ENCODE assay signal across 1 cellular context in the genomic region with DNA sequence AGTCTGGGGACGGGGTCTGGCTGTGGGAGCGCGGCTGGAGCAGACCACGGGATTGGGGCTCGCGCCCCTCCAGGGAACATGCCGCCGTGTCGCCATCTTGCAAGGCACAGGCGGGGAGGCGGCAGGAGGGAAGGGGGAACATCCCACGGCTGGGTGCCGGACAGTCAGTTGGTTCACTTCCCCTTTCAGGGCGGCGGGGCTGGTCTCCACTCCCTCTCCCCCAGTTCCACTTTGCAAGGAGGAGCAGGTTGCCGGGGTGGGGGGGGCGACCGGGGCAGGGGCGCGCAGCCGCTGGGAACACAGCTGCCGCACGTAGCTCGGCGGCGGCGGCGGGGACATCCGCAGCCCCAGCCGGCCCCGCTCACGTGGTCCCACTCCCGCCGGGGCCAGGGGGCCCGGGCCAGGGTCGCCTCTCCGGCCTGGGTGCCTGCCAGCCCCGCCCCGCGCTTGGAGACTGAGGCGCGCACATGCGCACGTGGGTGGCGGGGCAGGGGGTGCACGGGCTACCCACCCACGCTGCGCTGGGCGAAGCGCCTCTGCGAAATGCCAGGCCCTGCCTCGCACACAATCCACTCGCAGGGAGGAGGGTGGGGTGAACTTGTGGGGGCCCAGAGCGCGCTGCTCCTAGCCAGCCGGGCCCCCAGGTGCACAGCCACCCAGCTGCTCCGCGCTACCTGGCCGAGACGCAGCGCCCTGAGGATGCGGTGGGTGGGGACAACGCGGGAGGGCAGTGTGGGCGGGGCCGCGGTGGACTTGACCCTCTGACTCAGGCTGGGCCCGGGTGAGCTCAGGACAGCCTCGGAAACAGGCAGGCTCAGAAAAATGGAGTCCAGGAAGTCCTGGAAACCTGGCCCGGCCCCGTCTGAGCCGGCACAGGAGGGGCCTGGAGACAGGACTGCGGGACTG.
TF ChIP-seq lines count a peak whose summit lies in the region.

No MANE protein-coding gene starts in this region.

TF ChIP-seq in GM12878, 131 proteins besides CTCF, POLR2A, EP300 and RAD21 (continues in another document):
- TF ChIP-seq KLF5 (IDR thresholded peaks at IDR 0.05; ENCODE audit: partially characterized antibody) (no peak), NR2C1 (IDR thresholded peaks at IDR 0.05) (no peak), NRF1 (conservative IDR thresholded peaks at IDR 0.05; ENCODE audit: low read depth, low read length) (peak; percentile 42), MXI1 (IDR thresholded peaks at IDR 0.05; ENCODE audit: low read depth, low read length) (peak; percentile 46), GATAD2B (conservative IDR thresholded peaks at IDR 0.05; ENCODE audit: low read depth) (peak; percentile 90), TARDBP (IDR thresholded peaks at IDR 0.05; ENCODE audit: borderline replicate concordance) (no peak), CEBPB (IDR thresholded peaks at IDR 0.05; ENCODE audit: borderline replicate concordance in 1 of 2, low read depth in 2 of 2, low read length in 2 of 2) (no peak), DPF2 (IDR thresholded peaks at IDR 0.05) (peak; percentile 84), RELA (IDR thresholded peaks at IDR 0.05; ENCODE audit: borderline replicate concordance, partially characterized antibody) (peak; percentile 52), TCF12 (IDR thresholded peaks at IDR 0.05; ENCODE audit: low read depth, low read length) (0 out of 2 replicates have a peak, but pooled peaks have one; percentile 36), POLR2AphosphoS2 (IDR thresholded peaks at IDR 0.05; ENCODE audit: low read depth, low read length) (peak; percentile 32; the same call in 1 of the 2 replicates), FOXM1 (IDR thresholded peaks at IDR 0.05; ENCODE audit: low read depth, low read length) (no peak), ZNF217 (IDR thresholded peaks at IDR 0.05) (peak; percentile 61; the same call in 1 of the 2 replicates), RBBP5 (conservative IDR thresholded peaks at IDR 0.05) (no peak), CHD2 (IDR thresholded peaks at IDR 0.05; ENCODE audit: borderline replicate concordance, low read depth, low read length) (0 out of 2 replicates have a peak, but pooled peaks have one; percentile 11), FOS (IDR thresholded peaks at IDR 0.05; ENCODE audit: borderline replicate concordance, extremely low read depth, insufficient read length) (no peak), IKZF1 (conservative IDR thresholded peaks at IDR 0.05) (peak; percentile 68), EGR1 (IDR thresholded peaks at IDR 0.05; ENCODE audit: borderline replicate concordance in 1 of 2, low read depth in 2 of 2, low read length in 2 of 2) (peak in 1 of 2 experiments; percentile 89; a peak in 2 of 3 replicates), PML (IDR thresholded peaks at IDR 0.05; ENCODE audit: low read length) (no peak), LARP7 (IDR thresholded peaks at IDR 0.05) (peak; percentile 66), ETV6 (conservative IDR thresholded peaks at IDR 0.05 in 1 of 2, IDR thresholded peaks at IDR 0.05 in 1 of 2; ENCODE audit: borderline replicate concordance in 1 of 2, low read depth in 1 of 2) (no peak), SIN3A (IDR thresholded peaks at IDR 0.05; ENCODE audit: low read depth, low read length) (peak; percentile 35; the same call in 1 of the 2 replicates), BHLHE40 (IDR thresholded peaks at IDR 0.05; ENCODE audit: borderline replicate concordance in 1 of 2, low read depth in 2 of 2, low read length in 1 of 2) (peak; percentile 62 to 94; a peak in 3 of 4 replicates), RUNX3 (IDR thresholded peaks at IDR 0.05; ENCODE audit: low read length) (no peak), JUND (IDR thresholded peaks at IDR 0.05; ENCODE audit: low read depth, low read length) (no peak), MEF2A (IDR thresholded peaks at IDR 0.05; ENCODE audit: insufficient read depth, low read depth, low read length) (no peak), SPI1 (IDR thresholded peaks at IDR 0.05; ENCODE audit: borderline replicate concordance, insufficient read depth, low read depth, low read length) (peak; percentile 95), TCF3 (IDR thresholded peaks at IDR 0.05; ENCODE audit: borderline replicate concordance, insufficient read depth, low read depth, low read length) (peak; percentile 51; the same call in 1 of the 2 replicates), ZNF622 (IDR thresholded peaks at IDR 0.05) (no peak), POLR2AphosphoS5 (IDR thresholded peaks at IDR 0.05; ENCODE audit: low read length) (peak; percentile 48; the same call in 1 of the 2 replicates), BACH1 (IDR thresholded peaks at IDR 0.05; ENCODE audit: borderline replicate concordance) (peak; percentile 84), NR2F1 (conservative IDR thresholded peaks at IDR 0.05) (peak; percentile 51; the same call in 1 of the 2 replicates), ESRRA (IDR thresholded peaks at IDR 0.05; ENCODE audit: low read length) (no peak), IKZF2 (IDR thresholded peaks at IDR 0.05) (peak; percentile 22 to 40; a peak in 1 of 4 replicates)
- TF ChIP-seq, protein P1, sequence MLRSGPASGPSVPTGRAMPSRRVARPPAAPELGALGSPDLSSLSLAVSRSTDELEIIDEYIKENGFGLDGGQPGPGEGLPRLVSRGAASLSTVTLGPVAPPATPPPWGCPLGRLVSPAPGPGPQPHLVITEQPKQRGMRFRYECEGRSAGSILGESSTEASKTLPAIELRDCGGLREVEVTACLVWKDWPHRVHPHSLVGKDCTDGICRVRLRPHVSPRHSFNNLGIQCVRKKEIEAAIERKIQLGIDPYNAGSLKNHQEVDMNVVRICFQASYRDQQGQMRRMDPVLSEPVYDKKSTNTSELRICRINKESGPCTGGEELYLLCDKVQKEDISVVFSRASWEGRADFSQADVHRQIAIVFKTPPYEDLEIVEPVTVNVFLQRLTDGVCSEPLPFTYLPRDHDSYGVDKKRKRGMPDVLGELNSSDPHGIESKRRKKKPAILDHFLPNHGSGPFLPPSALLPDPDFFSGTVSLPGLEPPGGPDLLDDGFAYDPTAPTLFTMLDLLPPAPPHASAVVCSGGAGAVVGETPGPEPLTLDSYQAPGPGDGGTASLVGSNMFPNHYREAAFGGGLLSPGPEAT (IDR thresholded peaks at IDR 0.05; ENCODE audit: low read depth) = 0 out of 2 replicates have a peak, but pooled peaks have one; percentile 7
- TF ChIP-seq, protein P2, sequence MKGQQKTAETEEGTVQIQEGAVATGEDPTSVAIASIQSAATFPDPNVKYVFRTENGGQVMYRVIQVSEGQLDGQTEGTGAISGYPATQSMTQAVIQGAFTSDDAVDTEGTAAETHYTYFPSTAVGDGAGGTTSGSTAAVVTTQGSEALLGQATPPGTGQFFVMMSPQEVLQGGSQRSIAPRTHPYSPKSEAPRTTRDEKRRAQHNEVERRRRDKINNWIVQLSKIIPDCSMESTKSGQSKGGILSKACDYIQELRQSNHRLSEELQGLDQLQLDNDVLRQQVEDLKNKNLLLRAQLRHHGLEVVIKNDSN (IDR thresholded peaks at IDR 0.05; ENCODE audit: borderline replicate concordance, extremely low read length, insufficient read depth, low read depth, low read length) = peak; percentile 60
- TF ChIP-seq, protein P3, sequence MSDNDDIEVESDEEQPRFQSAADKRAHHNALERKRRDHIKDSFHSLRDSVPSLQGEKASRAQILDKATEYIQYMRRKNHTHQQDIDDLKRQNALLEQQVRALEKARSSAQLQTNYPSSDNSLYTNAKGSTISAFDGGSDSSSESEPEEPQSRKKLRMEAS (IDR thresholded peaks at IDR 0.05; ENCODE audit: low read depth, low read length) = peak; percentile 73; the same call in 1 of the 2 replicates
- TF ChIP-seq, protein P4, sequence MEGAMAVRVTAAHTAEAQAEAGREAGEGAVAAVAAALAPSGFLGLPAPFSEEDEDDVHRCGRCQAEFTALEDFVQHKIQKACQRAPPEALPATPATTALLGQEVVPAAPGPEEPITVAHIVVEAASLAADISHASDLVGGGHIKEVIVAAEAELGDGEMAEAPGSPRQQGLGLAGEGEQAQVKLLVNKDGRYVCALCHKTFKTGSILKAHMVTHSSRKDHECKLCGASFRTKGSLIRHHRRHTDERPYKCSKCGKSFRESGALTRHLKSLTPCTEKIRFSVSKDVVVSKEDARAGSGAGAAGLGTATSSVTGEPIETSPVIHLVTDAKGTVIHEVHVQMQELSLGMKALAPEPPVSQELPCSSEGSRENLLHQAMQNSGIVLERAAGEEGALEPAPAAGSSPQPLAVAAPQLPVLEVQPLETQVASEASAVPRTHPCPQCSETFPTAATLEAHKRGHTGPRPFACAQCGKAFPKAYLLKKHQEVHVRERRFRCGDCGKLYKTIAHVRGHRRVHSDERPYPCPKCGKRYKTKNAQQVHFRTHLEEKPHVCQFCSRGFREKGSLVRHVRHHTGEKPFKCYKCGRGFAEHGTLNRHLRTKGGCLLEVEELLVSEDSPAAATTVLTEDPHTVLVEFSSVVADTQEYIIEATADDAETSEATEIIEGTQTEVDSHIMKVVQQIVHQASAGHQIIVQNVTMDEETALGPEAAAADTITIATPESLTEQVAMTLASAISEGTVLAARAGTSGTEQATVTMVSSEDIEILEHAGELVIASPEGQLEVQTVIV (IDR thresholded peaks at IDR 0.05; ENCODE audit: borderline replicate concordance, partially characterized antibody) = no peak
- TF ChIP-seq, protein P5, sequence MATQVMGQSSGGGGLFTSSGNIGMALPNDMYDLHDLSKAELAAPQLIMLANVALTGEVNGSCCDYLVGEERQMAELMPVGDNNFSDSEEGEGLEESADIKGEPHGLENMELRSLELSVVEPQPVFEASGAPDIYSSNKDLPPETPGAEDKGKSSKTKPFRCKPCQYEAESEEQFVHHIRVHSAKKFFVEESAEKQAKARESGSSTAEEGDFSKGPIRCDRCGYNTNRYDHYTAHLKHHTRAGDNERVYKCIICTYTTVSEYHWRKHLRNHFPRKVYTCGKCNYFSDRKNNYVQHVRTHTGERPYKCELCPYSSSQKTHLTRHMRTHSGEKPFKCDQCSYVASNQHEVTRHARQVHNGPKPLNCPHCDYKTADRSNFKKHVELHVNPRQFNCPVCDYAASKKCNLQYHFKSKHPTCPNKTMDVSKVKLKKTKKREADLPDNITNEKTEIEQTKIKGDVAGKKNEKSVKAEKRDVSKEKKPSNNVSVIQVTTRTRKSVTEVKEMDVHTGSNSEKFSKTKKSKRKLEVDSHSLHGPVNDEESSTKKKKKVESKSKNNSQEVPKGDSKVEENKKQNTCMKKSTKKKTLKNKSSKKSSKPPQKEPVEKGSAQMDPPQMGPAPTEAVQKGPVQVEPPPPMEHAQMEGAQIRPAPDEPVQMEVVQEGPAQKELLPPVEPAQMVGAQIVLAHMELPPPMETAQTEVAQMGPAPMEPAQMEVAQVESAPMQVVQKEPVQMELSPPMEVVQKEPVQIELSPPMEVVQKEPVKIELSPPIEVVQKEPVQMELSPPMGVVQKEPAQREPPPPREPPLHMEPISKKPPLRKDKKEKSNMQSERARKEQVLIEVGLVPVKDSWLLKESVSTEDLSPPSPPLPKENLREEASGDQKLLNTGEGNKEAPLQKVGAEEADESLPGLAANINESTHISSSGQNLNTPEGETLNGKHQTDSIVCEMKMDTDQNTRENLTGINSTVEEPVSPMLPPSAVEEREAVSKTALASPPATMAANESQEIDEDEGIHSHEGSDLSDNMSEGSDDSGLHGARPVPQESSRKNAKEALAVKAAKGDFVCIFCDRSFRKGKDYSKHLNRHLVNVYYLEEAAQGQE (IDR thresholded peaks at IDR 0.05; ENCODE audit: low read depth, low read length) = no peak
- TF ChIP-seq, protein P6, sequence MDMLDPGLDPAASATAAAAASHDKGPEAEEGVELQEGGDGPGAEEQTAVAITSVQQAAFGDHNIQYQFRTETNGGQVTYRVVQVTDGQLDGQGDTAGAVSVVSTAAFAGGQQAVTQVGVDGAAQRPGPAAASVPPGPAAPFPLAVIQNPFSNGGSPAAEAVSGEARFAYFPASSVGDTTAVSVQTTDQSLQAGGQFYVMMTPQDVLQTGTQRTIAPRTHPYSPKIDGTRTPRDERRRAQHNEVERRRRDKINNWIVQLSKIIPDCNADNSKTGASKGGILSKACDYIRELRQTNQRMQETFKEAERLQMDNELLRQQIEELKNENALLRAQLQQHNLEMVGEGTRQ (IDR thresholded peaks at IDR 0.05; ENCODE audit: borderline replicate concordance, low read depth, low read length) = no peak; the same call in 1 of the 2 replicates
- TF ChIP-seq, protein P7, sequence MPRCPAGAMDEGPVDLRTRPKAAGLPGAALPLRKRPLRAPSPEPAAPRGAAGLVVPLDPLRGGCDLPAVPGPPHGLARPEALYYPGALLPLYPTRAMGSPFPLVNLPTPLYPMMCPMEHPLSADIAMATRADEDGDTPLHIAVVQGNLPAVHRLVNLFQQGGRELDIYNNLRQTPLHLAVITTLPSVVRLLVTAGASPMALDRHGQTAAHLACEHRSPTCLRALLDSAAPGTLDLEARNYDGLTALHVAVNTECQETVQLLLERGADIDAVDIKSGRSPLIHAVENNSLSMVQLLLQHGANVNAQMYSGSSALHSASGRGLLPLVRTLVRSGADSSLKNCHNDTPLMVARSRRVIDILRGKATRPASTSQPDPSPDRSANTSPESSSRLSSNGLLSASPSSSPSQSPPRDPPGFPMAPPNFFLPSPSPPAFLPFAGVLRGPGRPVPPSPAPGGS (IDR thresholded peaks at IDR 0.05; ENCODE audit: borderline replicate concordance, insufficient read depth, low read depth, low read length, poor library complexity, severe bottlenecking) = no peak
- TF ChIP-seq, protein P8, sequence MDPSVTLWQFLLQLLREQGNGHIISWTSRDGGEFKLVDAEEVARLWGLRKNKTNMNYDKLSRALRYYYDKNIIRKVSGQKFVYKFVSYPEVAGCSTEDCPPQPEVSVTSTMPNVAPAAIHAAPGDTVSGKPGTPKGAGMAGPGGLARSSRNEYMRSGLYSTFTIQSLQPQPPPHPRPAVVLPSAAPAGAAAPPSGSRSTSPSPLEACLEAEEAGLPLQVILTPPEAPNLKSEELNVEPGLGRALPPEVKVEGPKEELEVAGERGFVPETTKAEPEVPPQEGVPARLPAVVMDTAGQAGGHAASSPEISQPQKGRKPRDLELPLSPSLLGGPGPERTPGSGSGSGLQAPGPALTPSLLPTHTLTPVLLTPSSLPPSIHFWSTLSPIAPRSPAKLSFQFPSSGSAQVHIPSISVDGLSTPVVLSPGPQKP (IDR thresholded peaks at IDR 0.05; ENCODE audit: low read depth, low read length) = no peak
